Comparison of ENCODE assay signal across 24 cellular contexts in the genomic region with DNA sequence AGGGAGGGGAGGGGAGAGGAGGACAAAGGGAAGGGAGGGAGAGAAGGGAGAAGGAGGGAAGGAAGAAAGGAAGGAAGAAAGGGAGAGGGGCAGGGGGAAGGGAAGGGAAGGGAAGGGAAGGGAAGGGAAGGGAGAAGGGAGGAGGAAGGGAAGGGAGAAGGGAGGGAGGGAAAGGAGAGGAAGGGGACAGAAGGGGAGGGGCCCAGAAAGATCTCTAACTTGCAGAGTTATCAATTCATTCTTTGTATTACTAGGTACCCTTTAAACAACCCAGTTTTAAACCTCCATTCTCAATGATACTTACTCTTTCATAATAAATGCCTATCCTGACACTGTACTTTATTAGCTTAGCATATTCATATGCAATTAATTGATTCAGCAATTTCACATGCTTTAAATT.
DNase-seq lines count a peak whose midpoint lies in the region; ATAC-seq, FAIRE-seq and TF ChIP-seq lines count a peak whose summit lies in the region.
"Had no signal": no experiment of that assay in that cellular context is flagged by ENCODE, and none has a peak within 500 bp of the region (broad histone marks: within the 10 kb centered on the region; RNA-seq: fewer than 3 reads in every experiment).

No MANE protein-coding gene starts in this region.

- no TSS peak for BruUV-seq in HepG2 (replicated peaks; lab: Mats Ljungman, UMichigan)

- no peak overlapping the region for H3K9ac ChIP-seq in HepG2 (ENCODE audit: insufficient read depth, low read depth, low read length)
- H3K9ac ChIP-seq: BLaER1 had no signal

- no peak for ATAC-seq in HepG2
- ATAC-seq in right lobe of liver, result no peak
- ATAC-seq in memory B cell (ENCODE audit: low read depth), result no peak
- no peak for ATAC-seq in HG02571 (IDR thresholded peaks at IDR 0.05; ENCODE audit: unreplicated experiment)
- ATAC-seq in left ventricle myocardium superior, result no peak

- no peak overlapping the region for H3K4me2 ChIP-seq in HepG2 (ENCODE audit: low read depth, low read length)
- H3K4me2 ChIP-seq: BLaER1 had no signal

- H4K20me1 ChIP-seq in HepG2 (ENCODE audit: insufficient read depth, low read length), result no peaks in the 10 kb centered on the region
- H4K20me1 ChIP-seq: BLaER1 had no signal

- H3K27me3 ChIP-seq in HepG2 (ENCODE audit: control insufficient read depth in 1 of 2, insufficient read depth in 2 of 2, low read length in 2 of 2) (no peaks in the 10 kb centered on the region), right lobe of liver (no peaks in the 10 kb centered on the region), BE2C (no peaks in the 10 kb centered on the region)
- H3K27me3 ChIP-seq: BLaER1 had no signal

- peaks cover 33% of the 10 kb centered on the region for H3K4me1 Mint-ChIP-seq in memory B cell

- intact Hi-C loops in HepG2 (cut with micrococcal nuclease; ENCODE audit: unreplicated experiment) (no loop called here), right lobe of liver (cut with DNase I) (no loop called here), left ventricle myocardium superior (cut with micrococcal nuclease) (no loop called here)

- H3K9me3 Mint-ChIP-seq in memory B cell, result no peaks in the 10 kb centered on the region
- H3K9me3 Mint-ChIP-seq: CD4-positive, alpha-beta T cell had no signal

- POLR2A ChIA-PET in HepG2 (lab: Yijun Ruan, JAX), result no interaction called here

- H3K27ac Mint-ChIP-seq in memory B cell, result peak overlapping the region; percentile 84

- H3K4me1 ChIP-seq in HepG2 (ENCODE audit: insufficient read depth, low read length), result no peaks in the 10 kb centered on the region
- peaks cover 0 to 3% (median 0%) of the 10 kb centered on the region in 4 donors for H3K4me1 ChIP-seq in right lobe of liver
- H3K4me1 ChIP-seq in BE2C, result no peaks in the 10 kb centered on the region

- H3K79me2 ChIP-seq in HepG2 (ENCODE audit: insufficient read depth, low read length), result no peaks in the 10 kb centered on the region

- in situ Hi-C loops in HepG2 (cut with HindIII; ENCODE audit: extremely low pct_ligation_motif_present, low pct_unique_long_range_greater_than_20kb), result no loop called here

- H3K9me3 ChIP-seq in HepG2 (ENCODE audit: low read length) (no peaks in the 10 kb centered on the region), right lobe of liver (no peaks in the 10 kb centered on the region), BE2C (no peaks in the 10 kb centered on the region)

- TF ChIP-seq POLR2A in HepG2 (IDR thresholded peaks at IDR 0.05; ENCODE audit: insufficient read depth in 1 of 2, low read depth in 2 of 2, low read length in 2 of 2), result no peak
- TF ChIP-seq POLR2A in right lobe of liver (IDR thresholded peaks at IDR 0.05), result no peak

- H3K27ac ChIP-seq in HepG2 (ENCODE audit: extremely low read length, insufficient read depth, low read length), result no peak overlapping the region
- H3K27ac ChIP-seq in right lobe of liver, result no peak overlapping the region
- peak overlapping the region; percentile 62 for H3K27ac ChIP-seq in caudate nucleus (ENCODE audit: low read depth, low read length)
- H3K27ac ChIP-seq: BLaER1, SK-N-MC had no signal

- TF ChIP-seq EP300 in HepG2 (IDR thresholded peaks at IDR 0.05; ENCODE audit: low read depth in 2 of 2, low read length in 2 of 2) (no peak), HepG2 (CRISPR knock-in tag; IDR thresholded peaks at IDR 0.05; ENCODE audit: borderline replicate concordance) (no peak)

- TF ChIP-seq RAD21 in HepG2 (CRISPR knock-in tag; IDR thresholded peaks at IDR 0.05), result no peak

- no peak overlapping the region for H3K4me3 Mint-ChIP-seq in memory B cell
- H3K4me3 Mint-ChIP-seq: CD4-positive, alpha-beta T cell had no signal

- no peak overlapping the region for H2AFZ ChIP-seq in HepG2 (ENCODE audit: low read length)

- no peak for DNase-seq in HepG2 (ENCODE audit: low spot score)
- DNase-seq in right lobe of liver, result no peak
- DNase-seq in caudate nucleus (lab: John Stamatoyannopoulos, UW), result no peak
- DNase-seq in memory B cell (ENCODE audit: low spot score in 2 of 2), result no peak
- no peak for DNase-seq in stimulated activated CD4-positive, alpha-beta T cell treated with anti-CD3 and anti-CD28 coated beads, Interleukin-4, amount 100 ng/mL, for 24 hours
- no peak for DNase-seq in BE2C
- no peak for DNase-seq in left ventricle myocardium superior
- DNase-seq: CD4-positive, alpha-beta T cell; COR-L47; DMS53; GOT3; HCEC 1CT; MV-4-11; NCI-H1105; NCI-H1436 treated with DMSO at 0.1 percent for 48 hours; NCI-H187 treated with DMSO at 0.1 percent for 48 hours; NCI-H524 treated with DMSO at 0.1 percent for 48 hours; NCI-H774; SIG-M5 had no signal

- H3K27me3 Mint-ChIP-seq in memory B cell, result no peaks in the 10 kb centered on the region
- H3K27me3 Mint-ChIP-seq: CD4-positive, alpha-beta T cell had no signal

- FAIRE-seq in HepG2 (lab: Jason Lieb, UNC), result no peak
- FAIRE-seq: GM18507, RCC 7860 had no signal

- TF ChIP-seq CTCF in HepG2 (CRISPR knock-in tag; IDR thresholded peaks at IDR 0.05) (no peak), right lobe of liver (IDR thresholded peaks at IDR 0.05) (no peak), BE2C (IDR thresholded peaks at IDR 0.05; ENCODE audit: low read depth, low read length) (no peak)

- H3K36me3 ChIP-seq in HepG2 (replicated peaks in 1 of 2; ENCODE audit: control insufficient read depth in 1 of 2, insufficient read depth in 2 of 2, low read length in 2 of 2), result no peaks in the 10 kb centered on the region
- H3K36me3 ChIP-seq in right lobe of liver, result peaks cover 0 to 8% (median 0%) of the 10 kb centered on the region in 4 donors
- no peaks in the 10 kb centered on the region for H3K36me3 ChIP-seq in BE2C

- H3K36me3 Mint-ChIP-seq in memory B cell, result peaks cover 29% of the 10 kb centered on the region

- CTCF ChIA-PET in HepG2 (lab: Yijun Ruan, JAX; ENCODE audit: low intra/inter-chr PET ratio, low total read pairs), result no interaction called here

- no peak overlapping the region for H3K4me3 ChIP-seq in HepG2 (replicated peaks in 1 of 3; ENCODE audit: insufficient read depth in 1 of 3, low read depth in 2 of 3, low read length in 3 of 3)
- H3K4me3 ChIP-seq in right lobe of liver, result no peak overlapping the region
- H3K4me3 ChIP-seq in BE2C (ENCODE audit: low read depth, low read length), result no peak overlapping the region
- H3K4me3 ChIP-seq: BLaER1, SK-N-MC had no signal

TF ChIP-seq in HepG2, 621 proteins besides CTCF, POLR2A, EP300 and RAD21:
- TF ChIP-seq KDM1A (CRISPR knock-in tag; IDR thresholded peaks at IDR 0.05), result no peak
- TF ChIP-seq HNRNPK (IDR thresholded peaks at IDR 0.05; ENCODE audit: low read depth, low read length, poor library complexity, severe bottlenecking), result peak; percentile 93
